ENCODE assay signal across 26 cellular contexts in the genomic region with DNA sequence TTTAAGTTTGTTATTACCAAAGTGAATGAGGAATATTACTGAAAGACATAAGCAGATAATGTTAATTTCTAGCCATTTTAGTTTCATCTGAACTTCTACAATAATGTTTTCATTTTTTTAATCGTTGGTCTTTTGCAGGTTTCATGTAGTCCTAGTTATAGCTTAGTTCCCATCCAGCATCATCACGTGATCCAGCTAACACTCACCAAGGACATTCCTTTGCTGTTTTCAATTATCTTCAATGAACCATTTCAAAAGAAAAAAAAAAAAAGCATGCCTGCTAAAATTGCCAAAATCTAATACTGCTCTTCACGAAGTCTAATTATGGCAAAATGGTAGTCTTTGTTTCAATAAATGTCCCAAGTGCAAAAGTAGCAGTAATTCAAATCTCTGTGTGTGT.
DNase-seq lines count a peak whose midpoint lies in the region; ATAC-seq lines count a peak whose summit lies in the region.
"Had no signal": no experiment of that assay in that cellular context is flagged by ENCODE, and none has a peak within 500 bp of the region (broad histone marks: within the 10 kb centered on the region; RNA-seq: fewer than 3 reads in every experiment).

No MANE protein-coding gene starts in this region.

- H3K27ac Mint-ChIP-seq in activated CD4-positive, alpha-beta T cell treated with anti-CD3 and anti-CD28 coated beads, Interleukin-2, amount 10 ng/mL, durations not matched to agents 24 days and 14 days, result no peak overlapping the region
- H3K27ac Mint-ChIP-seq: B cell, endodermal cell had no signal

- H3K27ac ChIP-seq in right cardiac atrium (ENCODE audit: low read length), result no peak overlapping the region
- H3K27ac ChIP-seq: 22Rv1, heart right ventricle, neutrophil, psoas muscle had no signal

- ATAC-seq in Right ventricle myocardium superior (ENCODE audit: poor library complexity) (peak; percentile 25), right cardiac atrium (no peak), GM18873 (IDR thresholded peaks at IDR 0.05; ENCODE audit: low FRiP score, unreplicated experiment) (no peak), GM18909 (IDR thresholded peaks at IDR 0.05; ENCODE audit: poor library complexity, unreplicated experiment) (no peak)
- ATAC-seq: activated T-cell treated with anti-CD3 and anti-CD28 coated beads, Interleukin-2, amount 50 U/mL, for 4 hours; heart right ventricle; left colon; psoas muscle had no signal

- H3K27me3 ChIP-seq in right cardiac atrium (ENCODE audit: control insufficient read depth, insufficient read depth) (no peaks in the 10 kb centered on the region), adipocyte (replicated peaks; ENCODE audit: control insufficient read depth, insufficient read depth, low read length) (no peaks in the 10 kb centered on the region), skeletal muscle satellite cell (ENCODE audit: control insufficient read depth, insufficient read depth, low read length) (no peaks in the 10 kb centered on the region)
- H3K27me3 ChIP-seq: heart right ventricle, neutrophil had no signal

- no peaks in the 10 kb centered on the region for H3K4me1 ChIP-seq in right cardiac atrium (ENCODE audit: control insufficient read depth, insufficient read depth, low read length)
- H3K4me1 ChIP-seq in adipocyte (ENCODE audit: control insufficient read depth, insufficient read depth, low read length), result no peaks in the 10 kb centered on the region
- peaks cover 11% of the 10 kb centered on the region for H3K4me1 ChIP-seq in skeletal muscle satellite cell (ENCODE audit: control insufficient read depth, insufficient read depth, low read length)
- H3K4me1 ChIP-seq: heart right ventricle, psoas muscle had no signal

- H3K4me2 ChIP-seq in skeletal muscle satellite cell (ENCODE audit: low read length), result peak overlapping the region; percentile 54

- intact Hi-C loops in Right ventricle myocardium superior (cut with DNase I) (no loop called here), right cardiac atrium (cut with DNase I) (no loop called here)
- intact Hi-C loops in activated CD4-positive, alpha-beta T cell treated with anti-CD3 and anti-CD28 coated beads, Interleukin-2, amount 10 ng/mL, durations not matched to agents 24 days and 14 days (cut with micrococcal nuclease), result no loop called here

- no peaks in the 10 kb centered on the region for H3K9me3 ChIP-seq in right cardiac atrium (ENCODE audit: control insufficient read depth, low read length)
- H3K9me3 ChIP-seq in adipocyte (ENCODE audit: control insufficient read depth, low read length), result no peaks in the 10 kb centered on the region
- no peaks in the 10 kb centered on the region for H3K9me3 ChIP-seq in skeletal muscle satellite cell (replicated peaks; ENCODE audit: low read length)
- H3K9me3 ChIP-seq: neutrophil, psoas muscle had no signal

- no peaks in the 10 kb centered on the region for H3K27me3 Mint-ChIP-seq in activated CD4-positive, alpha-beta T cell treated with anti-CD3 and anti-CD28 coated beads, Interleukin-2, amount 10 ng/mL, durations not matched to agents 24 days and 14 days
- H3K27me3 Mint-ChIP-seq: B cell had no signal

- H3K36me3 Mint-ChIP-seq in activated CD4-positive, alpha-beta T cell treated with anti-CD3 and anti-CD28 coated beads, Interleukin-2, amount 10 ng/mL, durations not matched to agents 24 days and 14 days (ENCODE audit: low read depth), result no peaks in the 10 kb centered on the region

- H3K9ac ChIP-seq in adipocyte (ENCODE audit: low read length) (no peak overlapping the region), skeletal muscle satellite cell (ENCODE audit: low read depth, low read length) (no peak overlapping the region)

- H3K4me3 ChIP-seq in right cardiac atrium (ENCODE audit: low read length) (no peak overlapping the region), adipocyte (ENCODE audit: low read length) (no peak overlapping the region), skeletal muscle satellite cell (ENCODE audit: low read length) (no peak overlapping the region)
- H3K4me3 ChIP-seq: heart right ventricle, psoas muscle had no signal

- no peaks in the 10 kb centered on the region for H3K36me3 ChIP-seq in adipocyte (ENCODE audit: control insufficient read depth, insufficient read depth, low read length, severe bottlenecking)
- no peaks in the 10 kb centered on the region for H3K36me3 ChIP-seq in skeletal muscle satellite cell (ENCODE audit: insufficient read depth, low read length)
- H3K36me3 ChIP-seq: heart right ventricle, neutrophil had no signal

- WGBS in right cardiac atrium, result 67% methylated on average over 3 of the region's 3 CpGs

- no peaks in the 10 kb centered on the region for H3K9me3 Mint-ChIP-seq in activated CD4-positive, alpha-beta T cell treated with anti-CD3 and anti-CD28 coated beads, Interleukin-2, amount 10 ng/mL, durations not matched to agents 24 days and 14 days
- H3K9me3 Mint-ChIP-seq: activated T-cell treated with anti-CD3 and anti-CD28 coated beads, Interleukin-2, amount 50 U/mL, for 4 hours had no signal

- no peaks in the 10 kb centered on the region for H3K4me1 Mint-ChIP-seq in activated CD4-positive, alpha-beta T cell treated with anti-CD3 and anti-CD28 coated beads, Interleukin-2, amount 10 ng/mL, durations not matched to agents 24 days and 14 days
- H3K4me1 Mint-ChIP-seq: B cell, endodermal cell had no signal

- H3K4me3 Mint-ChIP-seq in activated CD4-positive, alpha-beta T cell treated with anti-CD3 and anti-CD28 coated beads, Interleukin-2, amount 10 ng/mL, durations not matched to agents 24 days and 14 days, result no peak overlapping the region
- H3K4me3 Mint-ChIP-seq: activated T-cell treated with anti-CD3 and anti-CD28 coated beads, Interleukin-2, amount 50 U/mL, for 4 hours; B cell; endodermal cell had no signal

- DNase-seq in Right ventricle myocardium superior (no peak), right cardiac atrium (no peak), adipocyte (ENCODE audit: low read depth) (peak; percentile 78), fibroblast of peridontal ligament (ENCODE audit: extremely low read depth) (peak; percentile 83)
- DNase-seq in activated CD4-positive, alpha-beta T cell treated with anti-CD3 and anti-CD28 coated beads, Interleukin-2, amount 10 ng/mL, durations not matched to agents 24 days and 14 days, result no peak
- DNase-seq: activated T-cell treated with anti-CD3 and anti-CD28 coated beads, Interleukin-2, amount 50 U/mL, for 4 hours; cortex of kidney; DMS79; endodermal cell; heart right ventricle; left colon; NCI-H1092 treated with DMSO at 0.1 percent for 48 hours; NCI-H187 treated with DMSO at 0.1 percent for 48 hours; NCI-H345; NCI-H748 treated with DMSO at 0.1 percent for 48 hours; psoas muscle; RPMI8226; small intestine; stimulated activated CD4-positive, alpha-beta T cell treated with anti-CD3 and anti-CD28 coated beads, Interleukin-1b, Interleukin-23, amount 100 ng/mL, for 48 hours; T-helper 2 cell had no signal

Comparison
In these comparisons a context has a peak if more than half of its experiments do, and no peak if none do; other contexts are left out.
1. DNase-seq: peak in adipocyte (single experiment) and fibroblast of peridontal ligament (single experiment); none in Right ventricle myocardium superior (single experiment), right cardiac atrium (0 of 3) and activated CD4-positive, alpha-beta T cell treated with anti-CD3 and anti-CD28 coated beads, Interleukin-2, amount 10 ng/mL, durations not matched to agents 24 days and 14 days (single experiment).